Comparison of ENCODE assay signal across 29 cellular contexts in the genomic region with DNA sequence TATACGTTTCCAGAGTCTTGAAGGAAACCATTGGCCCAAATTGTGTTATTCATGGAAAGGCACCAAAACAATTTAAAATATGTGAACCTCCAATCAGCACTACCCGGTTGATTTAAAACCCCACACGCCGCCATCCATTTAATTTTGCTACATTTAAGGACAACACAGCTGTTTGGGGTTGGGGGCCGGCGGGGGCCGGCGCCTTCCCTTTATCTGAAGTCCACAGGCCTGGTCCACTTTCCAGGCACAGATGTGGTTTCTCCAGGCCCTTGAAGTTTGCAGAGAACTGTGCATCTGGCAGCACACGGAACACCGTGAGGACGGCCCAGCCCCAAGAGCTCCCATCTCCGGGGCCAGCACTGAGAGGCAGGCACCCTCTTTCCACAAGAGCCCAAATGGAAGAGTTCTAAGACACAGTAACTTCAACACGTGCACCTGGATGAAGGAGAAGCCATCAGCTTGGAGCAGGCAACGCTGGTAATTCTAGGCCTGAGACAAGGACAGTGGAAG. TPM values are rescaled to one million over a fixed set of nuclear protein-coding genes. Genes with fewer than 3 reads are reported as not detected.
"Had no signal": no experiment of that assay in that cellular context is flagged by ENCODE, and none has a peak within 500 bp of the region (broad histone marks: within the 10 kb centered on the region; RNA-seq: fewer than 3 reads in every experiment).

No MANE protein-coding gene starts in this region.

- H3K4me1 Mint-ChIP-seq: T-helper 17 cell had no signal

- ATAC-seq: activated CD8-positive, alpha-beta T cell treated with anti-CD3 and anti-CD28 coated beads, Interleukin-2, amount 10 ng/mL, durations not matched to agents 7 days and 5 days; Right ventricle myocardium inferior; T-helper 17 cell; WTC11 had no signal

- H3K4me3 ChIP-seq: SJCRH30 had no signal

- H3K27ac Mint-ChIP-seq: activated CD8-positive, alpha-beta T cell treated with anti-CD3 and anti-CD28 coated beads, Interleukin-2, amount 10 ng/mL, durations not matched to agents 7 days and 5 days; activated naive CD4-positive, alpha-beta T cell treated with anti-CD3 and anti-CD28 coated beads, Interleukin-2, amount 50 U/mL, for 24 hours; T-helper 17 cell; WTC11 had no signal

- DNase-seq: activated CD4-positive, alpha-beta T cell treated with anti-CD3 and anti-CD28 coated beads for 48 hours; activated CD4-positive, alpha-beta T cell treated with anti-CD3 and anti-CD28 coated beads, Interleukin-2, amount 50 U/mL, for 4 hours; activated CD4-positive, CD25-positive, alpha-beta regulatory T cell treated with anti-CD3 and anti-CD28 coated beads, Interleukin-2, amount 50 U/mL, for 72 hours; activated CD8-positive, alpha-beta memory T cell treated with anti-CD3 and anti-CD28 coated beads, Interleukin-2, amount 50 U/mL, for 48 hours; activated CD8-positive, alpha-beta T cell treated with anti-CD3 and anti-CD28 coated beads, Interleukin-2, amount 10 ng/mL, durations not matched to agents 7 days and 5 days; activated effector memory CD4-positive, alpha-beta T cell treated with Interleukin-2 at 50 U/mL for 16 hours; activated naive CD4-positive, alpha-beta T cell; activated T-cell treated with anti-CD3 and anti-CD28 coated beads, Interleukin-2, amount 50 U/mL, for 1 hour; KG1; NCI-H1092; NCI-H1417; NCI-H1930; NCI-H2171; NCI-H2227 treated with DMSO at 0.1 percent for 48 hours; NCI-H446 treated with DMSO at 0.1 percent for 48 hours; NCI-H526 treated with DMSO at 0.1 percent for 48 hours; NCI-H82; SJCRH30; T-helper 17 cell; T-helper 9 cell had no signal

- H3K36me3 Mint-ChIP-seq: activated naive CD4-positive, alpha-beta T cell treated with anti-CD3 and anti-CD28 coated beads, Interleukin-2, amount 50 U/mL, for 24 hours; brain; WTC11 had no signal

- H3K27ac ChIP-seq: SJCRH30 had no signal

- H3K4me3 Mint-ChIP-seq: activated CD8-positive, alpha-beta T cell treated with anti-CD3 and anti-CD28 coated beads, Interleukin-2, amount 10 ng/mL, durations not matched to agents 7 days and 5 days; activated naive CD4-positive, alpha-beta T cell treated with anti-CD3 and anti-CD28 coated beads, Interleukin-2, amount 50 U/mL, for 24 hours; brain; T-helper 17 cell; WTC11 had no signal

- H3K9me3 Mint-ChIP-seq: activated naive CD4-positive, alpha-beta T cell treated with anti-CD3 and anti-CD28 coated beads, Interleukin-2, amount 50 U/mL, for 24 hours had no signal

- H3K36me3 ChIP-seq: SJCRH30 had no signal

- H3K9me3 ChIP-seq: SJCRH30 had no signal

- H3K4me1 ChIP-seq: SJCRH30 had no signal

- FAIRE-seq: astrocyte had no signal

RNA-seq across cellular contexts. Expression of gene FRMD1, which starts 16.8 kb away (rescaled TPM):
- total RNA-seq: activated CD8-positive, alpha-beta T cell treated with anti-CD3 and anti-CD28 coated beads, Interleukin-2, amount 10 ng/mL, durations not matched to agents 7 days and 5 days; astrocyte; LHCN-M2; MCF 10A; OCI-LY7; RPMI7951; SJCRH30; T-helper 17 cell had no signal
